In genomic region chr6:31575335-31575901, GRCh38 we compare ENCODE assay signal across 8 cellular contexts. TPM values are rescaled to one million over a fixed set of nuclear protein-coding genes. Genes with fewer than 3 reads are reported as not detected.
DNase-seq lines count a peak whose midpoint lies in the region; ATAC-seq, FAIRE-seq and TF ChIP-seq lines count a peak whose summit lies in the region.

TSS of gene TNF (plus strand) at chr6:31575565. CDS start at chr6:31575742, 177 bp downstream.

- H3K4me3 Mint-ChIP-seq in T-helper 2 cell treated with Interferon-gamma antibody and Interleukin-4, amounts not matched to agents 5 μg/mL and 100 μg/mL, for 36 hours: peak within 1 kb of the TSS; percentile 94
- H3K4me3 Mint-ChIP-seq in central memory CD8-positive, alpha-beta T cell: peak within 1 kb of the TSS; percentile 91

- H3K27me3 Mint-ChIP-seq in T-helper 2 cell treated with Interferon-gamma antibody and Interleukin-4, amounts not matched to agents 5 μg/mL and 100 μg/mL, for 36 hours (ENCODE audit: low read depth): peaks cover 9% of the 10 kb centered on the region
- no peaks in the 10 kb centered on the region for H3K27me3 Mint-ChIP-seq in central memory CD8-positive, alpha-beta T cell

- in situ Hi-C loops in G401 (cut with HindIII; ENCODE audit: low sequenced_read_pairs): no loop called here

- H3K4me1 Mint-ChIP-seq in T-helper 2 cell treated with Interferon-gamma antibody and Interleukin-4, amounts not matched to agents 5 μg/mL and 100 μg/mL, for 36 hours (ENCODE audit: low read depth): peaks cover 84% of the 10 kb centered on the region
- H3K4me1 Mint-ChIP-seq in central memory CD8-positive, alpha-beta T cell: peaks cover 93% of the 10 kb centered on the region

- ATAC-seq in central memory CD8-positive, alpha-beta T cell (replicated peaks; ENCODE audit: extremely low read depth, poor library complexity, severe bottlenecking): no peak
- no peak for ATAC-seq in GM18517 (IDR thresholded peaks at IDR 0.05; ENCODE audit: unreplicated experiment)

- FAIRE-seq in GM12892 (lab: Jason Lieb, UNC): peak; percentile 93

- H4K20me1 ChIP-seq in osteoblast (ENCODE audit: insufficient read depth, low read length): no peaks in the 10 kb centered on the region

- DNase-seq in GM12892 (ENCODE audit: insufficient read length): no peak
- DNase-seq in T-helper 2 cell treated with Interferon-gamma antibody and Interleukin-4, amounts not matched to agents 5 μg/mL and 100 μg/mL, for 36 hours (ENCODE audit: low spot score): peak; percentile 84
- DNase-seq in central memory CD8-positive, alpha-beta T cell (ENCODE audit: low spot score in 2 of 2): peak in 1 of 2 donors; percentile 48
- DNase-seq in osteoblast (ENCODE audit: insufficient read length, low spot score, missing footprints): peak; percentile 92
- no peak for DNase-seq in G401 (ENCODE audit: low spot score)
- DNase-seq in H4 (ENCODE audit: low spot score): no peak

- H2AFZ ChIP-seq in osteoblast (ENCODE audit: low read length): peak within 1 kb of the TSS; percentile 7

- TF ChIP-seq POLR2A in GM12892 (IDR thresholded peaks at IDR 0.05; ENCODE audit: low read depth, low read length): peak; percentile 100

- H3K4me3 ChIP-seq in osteoblast (ENCODE audit: insufficient read depth, low read length): peak within 1 kb of the TSS; percentile 23
- H3K4me3 ChIP-seq in urinary bladder (ENCODE audit: low read depth, low read length): peak within 1 kb of the TSS; percentile 1

- H3K4me1 ChIP-seq in osteoblast (ENCODE audit: insufficient read depth, low read length) (peaks cover 3% of the 10 kb centered on the region), urinary bladder (ENCODE audit: insufficient read depth) (no peaks in the 10 kb centered on the region)

- H3K36me3 Mint-ChIP-seq in T-helper 2 cell treated with Interferon-gamma antibody and Interleukin-4, amounts not matched to agents 5 μg/mL and 100 μg/mL, for 36 hours (ENCODE audit: low read depth): peaks cover 48% of the 10 kb centered on the region
- peaks cover 43% of the 10 kb centered on the region for H3K36me3 Mint-ChIP-seq in central memory CD8-positive, alpha-beta T cell (ENCODE audit: insufficient read depth)

- no peaks in the 10 kb centered on the region for H3K27me3 ChIP-seq in osteoblast (ENCODE audit: insufficient read depth, low read length)

- WGBS in urinary bladder: 42% methylated on average over 19 of the region's 19 CpGs

- no peak within 1 kb of the TSS for H3K27ac ChIP-seq in osteoblast (ENCODE audit: low read depth, low read length)
- no peak within 1 kb of the TSS for H3K27ac ChIP-seq in urinary bladder (ENCODE audit: low read depth)

- H3K36me3 ChIP-seq in osteoblast (ENCODE audit: insufficient read depth, low read length) (no peaks in the 10 kb centered on the region), urinary bladder (ENCODE audit: insufficient read depth) (no peaks in the 10 kb centered on the region)

- H3K4me2 ChIP-seq in osteoblast (ENCODE audit: insufficient read depth, low read length): peak within 1 kb of the TSS; percentile 30

- peak within 1 kb of the TSS; percentile 87 for H3K27ac Mint-ChIP-seq in T-helper 2 cell treated with Interferon-gamma antibody and Interleukin-4, amounts not matched to agents 5 μg/mL and 100 μg/mL, for 36 hours
- H3K27ac Mint-ChIP-seq in central memory CD8-positive, alpha-beta T cell (ENCODE audit: low read depth): peak within 1 kb of the TSS; percentile 99

- no peaks in the 10 kb centered on the region for H3K9me3 Mint-ChIP-seq in T-helper 2 cell treated with Interferon-gamma antibody and Interleukin-4, amounts not matched to agents 5 μg/mL and 100 μg/mL, for 36 hours
- H3K9me3 Mint-ChIP-seq in central memory CD8-positive, alpha-beta T cell: no peaks in the 10 kb centered on the region

- no peaks in the 10 kb centered on the region for H3K79me2 ChIP-seq in osteoblast (ENCODE audit: insufficient read depth, low read length)

- TF ChIP-seq CTCF in osteoblast (IDR thresholded peaks at IDR 0.05; ENCODE audit: extremely low read depth, low read depth, low read length): no peak

- no peaks in the 10 kb centered on the region for H3K9me3 ChIP-seq in osteoblast (ENCODE audit: low read depth, low read length)

RNA-seq across cellular contexts. Expression of gene TNF, which starts in this region (rescaled TPM):
- polyA plus RNA-seq in GM12892 (2012; ENCODE audit: missing spikeins): 56.7 TPM
- total RNA-seq in osteoblast (not detected in 2 replicates), urinary bladder (not detected)
- polyA plus RNA-seq in urinary bladder: 0.29 TPM
- total RNA-seq in G401 (2014; rRNA removed; shearing (Covaris generic)): 0.14 TPM in 1 of 2 replicates, not detected in the other
- not detected in 2 replicates for total RNA-seq in H4 (2014; rRNA removed; shearing (Covaris generic))

Comparison
In these comparisons a context has a peak if more than half of its experiments do, and no peak if none do; other contexts are left out.
1. Peak in DNase-seq, H3K4me3 ChIP-seq and H3K4me2 ChIP-seq in osteoblast; RNA of the gene not detected or under 1 TPM.